11 cellular contexts compared by ENCODE assay signal in genomic region chr20:22795897-22796296, GRCh38.
DNase-seq lines count a peak whose midpoint lies in the region; ATAC-seq and TF ChIP-seq lines count a peak whose summit lies in the region.
"Had no signal": no experiment of that assay in that cellular context is flagged by ENCODE, and none has a peak within 500 bp of the region (broad histone marks: within the 10 kb centered on the region; RNA-seq: fewer than 3 reads in every experiment).

No MANE protein-coding gene starts in this region.

- DNase-seq in AG20443 (ENCODE audit: low spot score), result peak; percentile 80
- peak; percentile 8 for DNase-seq in SK-MEL-5 (ENCODE audit: low read depth, low spot score)
- DNase-seq in fibroblast of mammary gland (ENCODE audit: low read depth), result peak; percentile 98
- no peak for DNase-seq in osteoblast (ENCODE audit: insufficient read length, low spot score, missing footprints)
- no peak for DNase-seq in CD8-positive, alpha-beta T cell
- no peak for DNase-seq in NCI-H446 treated with DMSO at 0.1 percent for 48 hours (lab: John Stamatoyannopoulos, UW)
- DNase-seq: CD4-positive, CD25-positive, alpha-beta regulatory T cell; glutamatergic neuron; posterior cingulate gyrus had no signal

- H4K20me1 ChIP-seq in osteoblast (ENCODE audit: insufficient read depth, low read length), result no peaks in the 10 kb centered on the region

- CTCF ChIA-PET in CD8-positive, alpha-beta T cell (lab: Charles Lee), result no interaction called here

- in situ Hi-C loops in SK-MEL-5 (cut with HindIII; ENCODE audit: low pct_unique_long_range_greater_than_20kb, low sequenced_read_pairs), result no loop called here

- H3K4me1 ChIP-seq in osteoblast (ENCODE audit: insufficient read depth, low read length), result peaks cover 15% of the 10 kb centered on the region
- H3K4me1 ChIP-seq in CD8-positive, alpha-beta T cell (ENCODE audit: insufficient read depth, low read length), result no peaks in the 10 kb centered on the region

- peak overlapping the region; percentile 56 for H3K4me2 ChIP-seq in osteoblast (ENCODE audit: insufficient read depth, low read length)

- H3K9me3 ChIP-seq in osteoblast (ENCODE audit: low read depth, low read length), result no peaks in the 10 kb centered on the region
- no peaks in the 10 kb centered on the region for H3K9me3 ChIP-seq in CD8-positive, alpha-beta T cell (ENCODE audit: low read length)

- no peaks in the 10 kb centered on the region for H3K36me3 Mint-ChIP-seq in CD8-positive, alpha-beta T cell
- H3K36me3 Mint-ChIP-seq: CD4-positive, CD25-positive, alpha-beta regulatory T cell had no signal

- no peaks in the 10 kb centered on the region for H3K79me2 ChIP-seq in osteoblast (ENCODE audit: insufficient read depth, low read length)

- H3K4me3 ChIP-seq in fibroblast of mammary gland (ENCODE audit: control insufficient read depth, low read depth, low read length), result no peak overlapping the region
- H3K4me3 ChIP-seq in osteoblast (ENCODE audit: insufficient read depth, low read length), result no peak overlapping the region
- H3K4me3 ChIP-seq in CD8-positive, alpha-beta T cell (ENCODE audit: low read depth, low read length), result no peak overlapping the region

- peaks cover 8% of the 10 kb centered on the region for H3K27me3 ChIP-seq in osteoblast (ENCODE audit: insufficient read depth, low read length)
- no peaks in the 10 kb centered on the region for H3K27me3 ChIP-seq in CD8-positive, alpha-beta T cell (ENCODE audit: insufficient read depth, low read length)

- H3K27me3 Mint-ChIP-seq in CD8-positive, alpha-beta T cell (ENCODE audit: low read depth), result no peaks in the 10 kb centered on the region
- H3K27me3 Mint-ChIP-seq: CD4-positive, CD25-positive, alpha-beta regulatory T cell had no signal

- TF ChIP-seq CTCF in fibroblast of mammary gland (conservative IDR thresholded peaks at IDR 0.05; ENCODE audit: control insufficient read depth, insufficient read depth, low read depth, low read length) (no peak), osteoblast (IDR thresholded peaks at IDR 0.05; ENCODE audit: extremely low read depth, low read depth, low read length) (no peak)
- TF ChIP-seq CTCF in CD8-positive, alpha-beta T cell (IDR thresholded peaks at IDR 0.05), result no peak

- no peaks in the 10 kb centered on the region for H3K9me3 Mint-ChIP-seq in CD8-positive, alpha-beta T cell

- intact Hi-C loops in CD8-positive, alpha-beta T cell (cut with DNase I, micrococcal nuclease), result no loop called here

- ATAC-seq in CD8-positive, alpha-beta T cell, result no peak
- ATAC-seq in GM21825 (IDR thresholded peaks at IDR 0.05; ENCODE audit: unreplicated experiment) (no peak), HG03025 (IDR thresholded peaks at IDR 0.05; ENCODE audit: low FRiP score, unreplicated experiment) (no peak)

- no peak overlapping the region for H2AFZ ChIP-seq in osteoblast (ENCODE audit: low read length)

- H3K27ac ChIP-seq in osteoblast (ENCODE audit: low read depth, low read length), result peak overlapping the region; percentile 61
- no peak overlapping the region for H3K27ac ChIP-seq in CD8-positive, alpha-beta T cell (ENCODE audit: low read depth, low read length)

- no peaks in the 10 kb centered on the region for H3K4me1 Mint-ChIP-seq in CD8-positive, alpha-beta T cell (ENCODE audit: low read depth)
- H3K4me1 Mint-ChIP-seq: CD4-positive, CD25-positive, alpha-beta regulatory T cell had no signal

- H3K4me3 Mint-ChIP-seq in CD8-positive, alpha-beta T cell, result no peak overlapping the region
- H3K4me3 Mint-ChIP-seq: CD4-positive, CD25-positive, alpha-beta regulatory T cell had no signal

- no peak overlapping the region for H3K27ac Mint-ChIP-seq in CD8-positive, alpha-beta T cell
- H3K27ac Mint-ChIP-seq: CD4-positive, CD25-positive, alpha-beta regulatory T cell had no signal

- POLR2A ChIA-PET in CD8-positive, alpha-beta T cell (lab: Charles Lee), result no interaction called here

- no peaks in the 10 kb centered on the region for H3K36me3 ChIP-seq in osteoblast (ENCODE audit: insufficient read depth, low read length)
- no peaks in the 10 kb centered on the region for H3K36me3 ChIP-seq in CD8-positive, alpha-beta T cell (ENCODE audit: insufficient read depth, low read length)

Comparison
In these comparisons a context has a peak if more than half of its experiments do, and no peak if none do; other contexts are left out.
1. DNase-seq: peak in AG20443 (single experiment), SK-MEL-5 (single experiment) and fibroblast of mammary gland (single experiment); none in osteoblast (single experiment), CD8-positive, alpha-beta T cell (0 of 7) and NCI-H446 treated with DMSO at 0.1 percent for 48 hours (single experiment).